ENCODE assay signal across 20 cellular contexts in the genomic region with DNA sequence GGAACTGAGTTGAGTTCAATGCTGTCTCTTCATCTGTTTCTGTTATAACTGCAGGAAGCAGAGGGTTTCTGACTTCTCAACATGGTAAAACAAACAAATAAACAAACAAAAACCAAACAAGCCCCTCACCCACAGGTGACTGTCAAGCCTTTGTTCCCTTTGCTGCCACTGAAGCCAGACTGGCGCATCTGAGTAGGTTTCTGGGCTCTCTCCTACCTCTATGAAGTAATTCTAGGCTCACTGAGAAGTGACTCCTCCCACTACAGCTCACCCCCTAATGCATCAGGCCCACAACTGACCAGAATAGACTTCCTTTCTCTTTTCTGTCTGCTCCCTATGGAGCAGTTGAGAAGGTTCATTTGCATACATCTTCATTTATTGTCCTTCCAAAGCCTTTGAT.
DNase-seq lines count a peak whose midpoint lies in the region; ATAC-seq and TF ChIP-seq lines count a peak whose summit lies in the region.
"Had no signal": no experiment of that assay in that cellular context is flagged by ENCODE, and none has a peak within 500 bp of the region (broad histone marks: within the 10 kb centered on the region; RNA-seq: fewer than 3 reads in every experiment).

No MANE protein-coding gene starts in this region.

- peaks cover 88% of the 10 kb centered on the region for H3K27me3 Mint-ChIP-seq in Calu3 (ENCODE audit: unreplicated experiment)

- intact Hi-C loops in heart right ventricle (cut with DNase I) (no loop called here), right cardiac atrium (cut with DNase I) (no loop called here), tibial artery (cut with DNase I; ENCODE audit: low total_unique reads) (no loop called here), Calu3 (cut with micrococcal nuclease; ENCODE audit: unreplicated experiment) (no loop called here)

- H3K4me1 ChIP-seq in heart right ventricle = peaks cover 0 to 22% (median 15%) of the 10 kb centered on the region in 9 donors
- no peaks in the 10 kb centered on the region for H3K4me1 ChIP-seq in right cardiac atrium (ENCODE audit: control insufficient read depth, insufficient read depth, low read length)
- H3K4me1 ChIP-seq in tibial artery = peaks cover 0 to 21% (median 0%) of the 10 kb centered on the region in 4 donors
- H3K4me1 ChIP-seq: testis had no signal

- H3K4me3 ChIP-seq in heart right ventricle (no peak overlapping the region), right cardiac atrium (ENCODE audit: low read length) (no peak overlapping the region), tibial artery (no peak overlapping the region)
- H3K4me3 ChIP-seq: dorsolateral prefrontal cortex, testis had no signal

- no peaks in the 10 kb centered on the region for H3K36me3 ChIP-seq in heart right ventricle
- H3K36me3 ChIP-seq in tibial artery = no peaks in the 10 kb centered on the region

- H3K27ac ChIP-seq in heart right ventricle (peak overlapping the region in 7 of 10 donors; percentile 15 to 62 (median 25)), right cardiac atrium (ENCODE audit: low read length) (no peak overlapping the region), tibial artery (peak overlapping the region; percentile 31 to 38)
- H3K27ac ChIP-seq: dorsolateral prefrontal cortex, testis had no signal

- H3K4me1 Mint-ChIP-seq in Calu3 (ENCODE audit: low read depth, unreplicated experiment) = no peaks in the 10 kb centered on the region
- H3K4me1 Mint-ChIP-seq: immature natural killer cell had no signal

- H3K9me3 Mint-ChIP-seq in Calu3 (ENCODE audit: low read depth, unreplicated experiment) = no peaks in the 10 kb centered on the region
- H3K9me3 Mint-ChIP-seq: activated CD4-positive, alpha-beta T cell treated with anti-CD3 and anti-CD28 coated beads, Interleukin-2, amount 10 ng/mL, durations not matched to agents 24 days and 14 days; activated T-cell treated with anti-CD3 and anti-CD28 coated beads, Interleukin-2, amount 50 U/mL, for 4 hours; immature natural killer cell; T-helper 2 cell treated with Interferon-gamma antibody and Interleukin-4, amounts not matched to agents 5 μg/mL and 100 μg/mL, for 36 hours had no signal

- peaks cover 0 to 19% (median 0%) of the 10 kb centered on the region in 7 donors for H3K27me3 ChIP-seq in heart right ventricle
- no peaks in the 10 kb centered on the region for H3K27me3 ChIP-seq in right cardiac atrium (ENCODE audit: control insufficient read depth, insufficient read depth)
- H3K27me3 ChIP-seq in tibial artery = no peaks in the 10 kb centered on the region
- H3K27me3 ChIP-seq: testis had no signal

- whole genome bisulfite sequencing in heart right ventricle, 2 donors = 77 to 79% methylated on average over 1 of the region's 1 CpG
- 79% methylated on average over 1 of the region's 1 CpG for WGBS in right cardiac atrium

- H3K27ac Mint-ChIP-seq in Calu3 (ENCODE audit: unreplicated experiment) = no peak overlapping the region
- H3K27ac Mint-ChIP-seq: activated CD4-positive, alpha-beta T cell treated with anti-CD3 and anti-CD28 coated beads, Interleukin-2, amount 10 ng/mL, durations not matched to agents 24 days and 14 days; immature natural killer cell; T-helper 2 cell treated with Interferon-gamma antibody and Interleukin-4, amounts not matched to agents 5 μg/mL and 100 μg/mL, for 36 hours had no signal

- BruUV-seq in Calu3 (replicated peaks; lab: Mats Ljungman, UMichigan) = no TSS peak

- H3K9me3 ChIP-seq in heart right ventricle (no peaks in the 10 kb centered on the region), right cardiac atrium (ENCODE audit: control insufficient read depth, low read length) (no peaks in the 10 kb centered on the region), tibial artery (no peaks in the 10 kb centered on the region)
- H3K9me3 ChIP-seq: testis had no signal

- peak in 1 of 8 donors; percentile 49 for ATAC-seq in heart right ventricle
- ATAC-seq in right cardiac atrium = no peak
- ATAC-seq in SK-N-SH treated with all-trans-retinoic acid at 6 μM for 48 hours = no peak
- ATAC-seq: activated T-cell treated with anti-CD3 and anti-CD28 coated beads, Interleukin-2, amount 50 U/mL, for 4 hours had no signal

- TF ChIP-seq CTCF in heart right ventricle (IDR thresholded peaks at IDR 0.05) (no peak), tibial artery (IDR thresholded peaks at IDR 0.05) (no peak), Calu3 (IDR thresholded peaks at IDR 0.05; ENCODE audit: unreplicated experiment) (no peak)

- H3K4me3 Mint-ChIP-seq in Calu3 (ENCODE audit: low read depth, unreplicated experiment) = no peak overlapping the region
- H3K4me3 Mint-ChIP-seq: activated CD4-positive, alpha-beta T cell treated with anti-CD3 and anti-CD28 coated beads, Interleukin-2, amount 10 ng/mL, durations not matched to agents 24 days and 14 days; activated T-cell treated with anti-CD3 and anti-CD28 coated beads, Interleukin-2, amount 50 U/mL, for 4 hours; immature natural killer cell; T-helper 2 cell treated with Interferon-gamma antibody and Interleukin-4, amounts not matched to agents 5 μg/mL and 100 μg/mL, for 36 hours had no signal

- CTCF ChIA-PET in Calu3 (lab: Charles Lee) = no interaction called here

- DNase-seq in heart right ventricle = no peak
- DNase-seq in right cardiac atrium = no peak
- DNase-seq in NCI-H69 (lab: John Stamatoyannopoulos, UW) = peak; percentile 41
- peak; percentile 29 for DNase-seq in hepatic stellate cell (ENCODE audit: low spot score)
- DNase-seq in tibial artery = no peak
- DNase-seq in stimulated activated CD4-positive, alpha-beta T cell treated with anti-CD3 and anti-CD28 coated beads, Interleukin-4, amount 100 ng/mL, for 4 hours = no peak
- no peak for DNase-seq in Calu3
- DNase-seq: activated CD4-positive, alpha-beta T cell treated with anti-CD3 and anti-CD28 coated beads, Interleukin-2, amount 10 ng/mL, durations not matched to agents 24 days and 14 days; activated T-cell treated with anti-CD3 and anti-CD28 coated beads, Interleukin-2, amount 50 U/mL, for 4 hours; amniotic stem cell; DMS 273 treated with DMSO at 0.1 percent for 48 hours; dorsolateral prefrontal cortex; immature natural killer cell; NCI-H187; NCI-H82; posterior cingulate gyrus; SHP77; testis had no signal

- H3K36me3 Mint-ChIP-seq in Calu3 (ENCODE audit: insufficient read depth, unreplicated experiment) = no peaks in the 10 kb centered on the region
- H3K36me3 Mint-ChIP-seq: immature natural killer cell had no signal

TF ChIP-seq in SK-N-SH treated with all-trans-retinoic acid at 6 μM for 48 hours, 23 proteins besides CTCF, POLR2A, EP300 and RAD21:
- no peak for TF ChIP-seq TCF4 (CRISPR knock-in tag; IDR thresholded peaks at IDR 0.05; ENCODE audit: borderline replicate concordance)
- no peak for TF ChIP-seq ARNTL (CRISPR knock-in tag; IDR thresholded peaks at IDR 0.05; ENCODE audit: borderline replicate concordance, low read depth)
- no peak for TF ChIP-seq ZFP3 (CRISPR knock-in tag; IDR thresholded peaks at IDR 0.05)
- no peak for TF ChIP-seq ZNF70 (CRISPR knock-in tag; IDR thresholded peaks at IDR 0.05)

Comparison
In these comparisons a context has a peak if more than half of its experiments do, and no peak if none do; other contexts are left out.
1. DNase-seq: peak in NCI-H69 (single experiment) and hepatic stellate cell (single experiment); none in heart right ventricle (0 of 2), right cardiac atrium (0 of 3), tibial artery (0 of 2), stimulated activated CD4-positive, alpha-beta T cell treated with anti-CD3 and anti-CD28 coated beads, Interleukin-4, amount 100 ng/mL, for 4 hours (0 of 2) and Calu3 (single experiment).